In the genomic region with DNA sequence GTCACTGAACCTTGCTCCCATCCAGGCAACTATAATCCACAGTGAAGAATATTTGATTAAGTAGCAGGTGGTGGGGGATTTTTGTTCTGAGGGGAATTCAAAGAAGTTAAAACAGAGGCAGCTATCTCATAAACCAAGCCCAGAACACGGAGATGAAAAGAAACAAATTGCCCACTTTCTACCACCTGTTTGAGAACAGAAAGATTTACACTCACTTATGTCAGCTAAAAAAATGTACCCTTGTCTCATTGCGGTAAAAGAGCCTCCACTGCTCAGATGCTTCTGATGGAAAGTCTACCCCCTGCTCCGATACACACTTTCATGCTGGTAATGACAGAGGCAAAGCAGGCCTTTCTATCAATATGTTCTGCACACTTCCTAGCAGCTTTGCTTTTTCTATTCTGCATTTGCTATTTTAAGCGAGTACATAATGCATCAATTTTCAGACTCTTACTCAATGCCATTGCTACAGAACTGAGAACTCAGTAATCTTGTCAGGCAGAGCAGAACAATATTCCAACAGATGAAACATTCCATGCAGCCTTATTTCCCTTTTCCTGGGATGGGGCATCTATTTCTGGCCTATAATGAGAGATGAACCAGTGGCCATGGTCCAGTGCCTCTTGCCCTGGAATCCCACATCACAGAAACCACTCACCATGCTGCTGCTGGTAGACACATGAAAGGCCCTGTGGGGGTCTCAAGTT, we compare ENCODE assay signal across 11 cellular contexts. TPM values are rescaled to one million over a fixed set of nuclear protein-coding genes. Genes with fewer than 3 reads are reported as not detected.
DNase-seq lines count a peak whose midpoint lies in the region; ATAC-seq and TF ChIP-seq lines count a peak whose summit lies in the region.
"Had no signal": no experiment of that assay in that cellular context is flagged by ENCODE, and none has a peak within 500 bp of the region (broad histone marks: within the 10 kb centered on the region; RNA-seq: fewer than 3 reads in every experiment).

No MANE protein-coding gene starts in this region.

- H3K36me3 Mint-ChIP-seq in activated naive CD4-positive, alpha-beta T cell treated with anti-CD3 and anti-CD28 coated beads, Interleukin-2, amount 50 U/mL, for 24 hours = no peaks in the 10 kb centered on the region

- no peaks in the 10 kb centered on the region for H3K79me2 ChIP-seq in hepatocyte

- H3K27me3 Mint-ChIP-seq in activated naive CD4-positive, alpha-beta T cell treated with anti-CD3 and anti-CD28 coated beads, Interleukin-2, amount 50 U/mL, for 24 hours = no peaks in the 10 kb centered on the region
- H3K27me3 Mint-ChIP-seq in stimulated activated naive CD8-positive, alpha-beta T cell treated with anti-CD3 and anti-CD28 coated beads, Interleukin-15, amount 100 ng/mL, for 72 hours = no peaks in the 10 kb centered on the region
- H3K27me3 Mint-ChIP-seq: CD8-positive, alpha-beta memory T cell had no signal

- no peaks in the 10 kb centered on the region for H3K9me3 Mint-ChIP-seq in activated naive CD4-positive, alpha-beta T cell treated with anti-CD3 and anti-CD28 coated beads, Interleukin-2, amount 50 U/mL, for 24 hours
- no peaks in the 10 kb centered on the region for H3K9me3 Mint-ChIP-seq in stimulated activated naive CD8-positive, alpha-beta T cell treated with anti-CD3 and anti-CD28 coated beads, Interleukin-15, amount 100 ng/mL, for 72 hours
- H3K9me3 Mint-ChIP-seq: CD8-positive, alpha-beta memory T cell had no signal

- peaks cover 13% of the 10 kb centered on the region for H3K4me1 ChIP-seq in adipocyte (ENCODE audit: control insufficient read depth, insufficient read depth, low read length)
- peaks cover 15% of the 10 kb centered on the region for H3K4me1 ChIP-seq in hepatocyte (ENCODE audit: insufficient read depth)

- H3K27ac ChIP-seq in hepatocyte = no peak overlapping the region
- H3K27ac ChIP-seq in coronary artery = no peak overlapping the region
- H3K27ac ChIP-seq: testis had no signal

- H3K36me3 ChIP-seq in adipocyte (ENCODE audit: control insufficient read depth, insufficient read depth, low read length, severe bottlenecking) (no peaks in the 10 kb centered on the region), hepatocyte (replicated peaks; ENCODE audit: insufficient read depth, low read depth) (no peaks in the 10 kb centered on the region)

- peak overlapping the region; percentile 12 for H3K4me3 Mint-ChIP-seq in activated naive CD4-positive, alpha-beta T cell treated with anti-CD3 and anti-CD28 coated beads, Interleukin-2, amount 50 U/mL, for 24 hours
- peak overlapping the region; percentile 59 to 64 for H3K4me3 Mint-ChIP-seq in stimulated activated naive CD8-positive, alpha-beta T cell treated with anti-CD3 and anti-CD28 coated beads, Interleukin-15, amount 100 ng/mL, for 72 hours

- H3K9me3 ChIP-seq in adipocyte (ENCODE audit: control insufficient read depth, low read length) (no peaks in the 10 kb centered on the region), hepatocyte (ENCODE audit: low read depth) (no peaks in the 10 kb centered on the region)
- H3K9me3 ChIP-seq: testis had no signal

- no peak overlapping the region for H3K4me2 ChIP-seq in hepatocyte

- WGBS in hepatocyte (ENCODE audit: low lambda C conversion rate, missing lambda C conversion rate) = 88% methylated on average over 4 of the region's 4 CpGs

- TF ChIP-seq CTCF in hepatocyte (IDR thresholded peaks at IDR 0.05; ENCODE audit: poor library complexity) (no peak), coronary artery (IDR thresholded peaks at IDR 0.05) (no peak)

- H3K27me3 ChIP-seq in adipocyte (replicated peaks; ENCODE audit: control insufficient read depth, insufficient read depth, low read length) (no peaks in the 10 kb centered on the region), hepatocyte (no peaks in the 10 kb centered on the region)
- H3K27me3 ChIP-seq: testis had no signal

- DNase-seq in activated naive CD4-positive, alpha-beta T cell treated with Interleukin-2 at 50 U/mL for 16 hours = no peak
- DNase-seq in adipocyte (ENCODE audit: low read depth) (peak; percentile 22), hepatocyte (ENCODE audit: low spot score) (no peak), coronary artery (ENCODE audit: low spot score) (no peak), NCI-H1694 (lab: John Stamatoyannopoulos, UW) (no peak)
- peak in 1 of 2 donors; percentile 51 for DNase-seq in stimulated activated naive CD8-positive, alpha-beta T cell treated with anti-CD3 and anti-CD28 coated beads, Interleukin-15, amount 100 ng/mL, for 72 hours
- DNase-seq: glutamatergic neuron, testis had no signal

- no peaks in the 10 kb centered on the region for H4K20me1 ChIP-seq in hepatocyte (ENCODE audit: insufficient read depth, poor library complexity, severe bottlenecking)

- no peaks in the 10 kb centered on the region for H3K9me2 ChIP-seq in hepatocyte (replicated peaks; ENCODE audit: insufficient read depth)

- H3K9ac ChIP-seq in adipocyte (ENCODE audit: low read length) = no peak overlapping the region

- peaks cover 83% of the 10 kb centered on the region for H3K4me1 Mint-ChIP-seq in activated naive CD4-positive, alpha-beta T cell treated with anti-CD3 and anti-CD28 coated beads, Interleukin-2, amount 50 U/mL, for 24 hours
- H3K4me1 Mint-ChIP-seq in stimulated activated naive CD8-positive, alpha-beta T cell treated with anti-CD3 and anti-CD28 coated beads, Interleukin-15, amount 100 ng/mL, for 72 hours = peaks cover 89% of the 10 kb centered on the region

- peak; percentile 45 for ATAC-seq in HG02610 (IDR thresholded peaks at IDR 0.05; ENCODE audit: unreplicated experiment)
- peak; percentile 58 for ATAC-seq in stimulated activated naive CD8-positive, alpha-beta T cell treated with anti-CD3 and anti-CD28 coated beads, Interleukin-15, amount 100 ng/mL, for 72 hours

- no peak overlapping the region for H3K4me3 ChIP-seq in adipocyte (ENCODE audit: low read length)
- H3K4me3 ChIP-seq in hepatocyte = no peak overlapping the region
- no peak overlapping the region for H3K4me3 ChIP-seq in coronary artery
- H3K4me3 ChIP-seq: testis had no signal

- H3K27ac Mint-ChIP-seq in activated naive CD4-positive, alpha-beta T cell treated with anti-CD3 and anti-CD28 coated beads, Interleukin-2, amount 50 U/mL, for 24 hours = peak overlapping the region; percentile 63
- H3K27ac Mint-ChIP-seq in stimulated activated naive CD8-positive, alpha-beta T cell treated with anti-CD3 and anti-CD28 coated beads, Interleukin-15, amount 100 ng/mL, for 72 hours = peak overlapping the region; percentile 75 to 96

- H2AFZ ChIP-seq in hepatocyte = no peak overlapping the region

RNA-seq across cellular contexts. Expression of gene CDK5R1, which starts 29.0 kb away (rescaled TPM):
- total RNA-seq in hepatocyte = 1.1 and 1.3 TPM in 2 replicates
- polyA plus RNA-seq in hepatocyte = 0.80 and 1.0 TPM in 2 replicates
